Comparison of ENCODE assay signal across 13 cellular contexts in the genomic region with DNA sequence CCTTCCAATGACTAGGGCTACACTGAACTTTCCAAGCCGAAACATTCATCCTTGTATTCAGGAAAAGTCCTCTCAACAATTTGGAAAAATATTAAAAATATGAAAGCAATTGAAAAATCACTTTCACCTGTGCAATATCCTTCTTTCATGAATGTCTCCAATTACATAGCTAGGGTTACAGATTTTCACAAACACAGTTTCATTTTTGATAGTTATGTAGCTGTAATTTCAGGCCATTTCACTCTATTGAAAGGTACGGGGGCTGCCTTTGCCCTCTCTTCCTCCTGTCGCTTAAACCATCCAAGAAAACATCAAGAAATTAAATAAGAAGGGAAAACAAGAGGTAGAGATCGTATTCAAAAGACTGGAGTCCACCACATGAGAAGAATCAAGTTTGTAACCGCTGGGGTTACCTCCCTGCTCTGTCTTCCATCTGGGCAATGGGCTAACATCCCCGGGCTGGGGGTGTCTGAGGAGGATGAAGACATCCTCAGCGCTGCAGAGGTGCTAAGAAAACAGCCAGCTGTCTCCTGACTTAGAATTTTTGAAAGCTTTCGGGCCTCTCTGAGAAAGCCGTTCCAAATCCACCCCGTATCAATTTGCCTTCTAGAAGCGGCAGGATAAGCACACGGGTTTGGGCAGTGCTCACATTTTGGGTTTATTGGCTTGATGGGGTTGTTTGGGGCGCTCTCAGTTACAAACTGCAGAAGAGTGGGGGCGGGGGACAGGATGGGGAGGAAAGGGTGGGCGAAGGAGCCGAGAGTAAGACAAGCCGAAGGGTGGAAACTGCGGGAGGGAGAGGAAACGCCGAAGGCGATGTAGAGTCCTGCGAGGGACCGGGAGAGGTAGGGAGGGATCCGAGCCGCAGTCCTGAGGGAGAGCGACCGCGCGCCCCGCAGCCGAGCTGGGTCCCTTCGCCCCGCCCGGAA. TPM values are rescaled to one million over a fixed set of nuclear protein-coding genes. Genes with fewer than 3 reads are reported as not detected.
DNase-seq lines count a peak whose midpoint lies in the region; TF ChIP-seq lines count a peak whose summit lies in the region.
"Had no signal": no experiment of that assay in that cellular context is flagged by ENCODE, and none has a peak within 500 bp of the region (broad histone marks: within the 10 kb centered on the region; RNA-seq: fewer than 3 reads in every experiment).

No MANE protein-coding gene starts in this region.

- no peak for TF ChIP-seq RAD21 in neural cell (conservative IDR thresholded peaks at IDR 0.05)

- H3K27me3 Mint-ChIP-seq in IgD-negative memory B cell (peaks cover 66% of the 10 kb centered on the region), endothelial cell (ENCODE audit: unreplicated experiment) (peaks cover 14% of the 10 kb centered on the region)

- H3K36me3 Mint-ChIP-seq in IgD-negative memory B cell (no peaks in the 10 kb centered on the region), endothelial cell (ENCODE audit: low read depth, unreplicated experiment) (no peaks in the 10 kb centered on the region)

- no peak for TF ChIP-seq EP300 in neural cell (conservative IDR thresholded peaks at IDR 0.05; ENCODE audit: poor library complexity, severe bottlenecking)

- H3K9me3 ChIP-seq in neural cell (ENCODE audit: low read length): no peaks in the 10 kb centered on the region

- no peaks in the 10 kb centered on the region for H3F3A ChIP-seq in neural cell (ENCODE audit: insufficient read depth, low read length, poor library complexity, severe bottlenecking)

- no peaks in the 10 kb centered on the region for H3K36me3 ChIP-seq in neural cell (ENCODE audit: insufficient read depth, low read length)

- no peak for TF ChIP-seq CTCF in endothelial cell (IDR thresholded peaks at IDR 0.05; ENCODE audit: unreplicated experiment)
- no peak for TF ChIP-seq CTCF in neural cell (IDR thresholded peaks at IDR 0.05; ENCODE audit: poor library complexity, severe bottlenecking)

- H3K27me3 ChIP-seq in neural cell (ENCODE audit: insufficient read depth, low read depth, low read length): peaks cover 96% of the 10 kb centered on the region

- H3K4me3 Mint-ChIP-seq in IgD-negative memory B cell (peak overlapping the region; percentile 56 to 85 (median 62)), endothelial cell (ENCODE audit: unreplicated experiment) (peak overlapping the region; percentile 94)

- DNase-seq in DMS 273 (lab: John Stamatoyannopoulos, UW; ENCODE audit: unreplicated experiment): peak; percentile 65
- no peak for DNase-seq in DMS 273 treated with DMSO at 0.1 percent for 48 hours (lab: John Stamatoyannopoulos, UW)
- DNase-seq in endothelial cell (ENCODE audit: low spot score): no peak
- DNase-seq in stimulated activated CD8-positive, alpha-beta memory T cell treated with anti-CD3 and anti-CD28 coated beads, Interleukin-4, amount 100 ng/mL, for 48 hours: no peak
- no peak for DNase-seq in central memory CD4-positive, alpha-beta T cell
- no peak for DNase-seq in COLO668 (lab: John Stamatoyannopoulos, UW; ENCODE audit: unreplicated experiment)

- H3K79me2 ChIP-seq in neural cell (replicated peaks; ENCODE audit: insufficient read depth, low read length): no peaks in the 10 kb centered on the region

- H2AFZ ChIP-seq in neural cell (ENCODE audit: low read depth, low read length): no peak overlapping the region

- no peaks in the 10 kb centered on the region for H3K9me2 ChIP-seq in neural cell (ENCODE audit: insufficient read depth, low read length)

- H3K9me3 Mint-ChIP-seq in IgD-negative memory B cell: peaks cover 0 to 6% (median 0%) of the 10 kb centered on the region in 3 donors
- no peaks in the 10 kb centered on the region for H3K9me3 Mint-ChIP-seq in endothelial cell (ENCODE audit: unreplicated experiment)

- peak overlapping the region; percentile 73 to 86 (median 80) for H3K27ac Mint-ChIP-seq in IgD-negative memory B cell
- peak overlapping the region; percentile 82 for H3K27ac Mint-ChIP-seq in endothelial cell (ENCODE audit: unreplicated experiment)

- H3K4me2 ChIP-seq in neural cell (ENCODE audit: low read length): no peak overlapping the region

- H3K4me1 Mint-ChIP-seq in IgD-negative memory B cell (peaks cover 4 to 18% (median 5%) of the 10 kb centered on the region in 3 donors), endothelial cell (ENCODE audit: unreplicated experiment) (peaks cover 58% of the 10 kb centered on the region)

- peak overlapping the region; percentile 64 for H3K4me3 ChIP-seq in neural cell (ENCODE audit: low read length)

- no peaks in the 10 kb centered on the region for H4K20me1 ChIP-seq in neural cell (ENCODE audit: insufficient read depth)

- no peak overlapping the region for H3K9ac ChIP-seq in neural cell (ENCODE audit: low read length)

- no peak overlapping the region for H3K27ac ChIP-seq in neural cell (ENCODE audit: low read length)
- H3K27ac ChIP-seq: 22Rv1, epithelial cell of prostate had no signal

TF ChIP-seq in neural cell, 6 proteins besides CTCF, POLR2A, EP300 and RAD21:
- no peak for TF ChIP-seq EZH2 (IDR thresholded peaks at IDR 0.05; ENCODE audit: borderline replicate concordance, insufficient read depth, low read length, poor library complexity, severe bottlenecking)
- TF ChIP-seq, protein P1, sequence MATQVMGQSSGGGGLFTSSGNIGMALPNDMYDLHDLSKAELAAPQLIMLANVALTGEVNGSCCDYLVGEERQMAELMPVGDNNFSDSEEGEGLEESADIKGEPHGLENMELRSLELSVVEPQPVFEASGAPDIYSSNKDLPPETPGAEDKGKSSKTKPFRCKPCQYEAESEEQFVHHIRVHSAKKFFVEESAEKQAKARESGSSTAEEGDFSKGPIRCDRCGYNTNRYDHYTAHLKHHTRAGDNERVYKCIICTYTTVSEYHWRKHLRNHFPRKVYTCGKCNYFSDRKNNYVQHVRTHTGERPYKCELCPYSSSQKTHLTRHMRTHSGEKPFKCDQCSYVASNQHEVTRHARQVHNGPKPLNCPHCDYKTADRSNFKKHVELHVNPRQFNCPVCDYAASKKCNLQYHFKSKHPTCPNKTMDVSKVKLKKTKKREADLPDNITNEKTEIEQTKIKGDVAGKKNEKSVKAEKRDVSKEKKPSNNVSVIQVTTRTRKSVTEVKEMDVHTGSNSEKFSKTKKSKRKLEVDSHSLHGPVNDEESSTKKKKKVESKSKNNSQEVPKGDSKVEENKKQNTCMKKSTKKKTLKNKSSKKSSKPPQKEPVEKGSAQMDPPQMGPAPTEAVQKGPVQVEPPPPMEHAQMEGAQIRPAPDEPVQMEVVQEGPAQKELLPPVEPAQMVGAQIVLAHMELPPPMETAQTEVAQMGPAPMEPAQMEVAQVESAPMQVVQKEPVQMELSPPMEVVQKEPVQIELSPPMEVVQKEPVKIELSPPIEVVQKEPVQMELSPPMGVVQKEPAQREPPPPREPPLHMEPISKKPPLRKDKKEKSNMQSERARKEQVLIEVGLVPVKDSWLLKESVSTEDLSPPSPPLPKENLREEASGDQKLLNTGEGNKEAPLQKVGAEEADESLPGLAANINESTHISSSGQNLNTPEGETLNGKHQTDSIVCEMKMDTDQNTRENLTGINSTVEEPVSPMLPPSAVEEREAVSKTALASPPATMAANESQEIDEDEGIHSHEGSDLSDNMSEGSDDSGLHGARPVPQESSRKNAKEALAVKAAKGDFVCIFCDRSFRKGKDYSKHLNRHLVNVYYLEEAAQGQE (IDR thresholded peaks at IDR 0.05; ENCODE audit: borderline replicate concordance): no peak
- no peak for TF ChIP-seq MXI1 (conservative IDR thresholded peaks at IDR 0.05; ENCODE audit: poor library complexity, severe bottlenecking)
- no peak for TF ChIP-seq POLR2AphosphoS5 (IDR thresholded peaks at IDR 0.05)
- TF ChIP-seq SMC3 (conservative IDR thresholded peaks at IDR 0.05; ENCODE audit: poor library complexity): no peak
- no peak for TF ChIP-seq TAF1 (IDR thresholded peaks at IDR 0.05; ENCODE audit: low read depth)
TF ChIP-seq in neural cell: peak in this region for 0.

RNA-seq across cellular contexts. Expression of a gene that starts 24.3 kb away (rescaled TPM):
- not detected for polyA plus RNA-seq in IgD-negative memory B cell
- 26.3 TPM for total RNA-seq in endothelial cell (ENCODE audit: unreplicated experiment)
- polyA plus RNA-seq in neural cell: 0.63 and 0.70 TPM in 2 replicates
- 0.49 and 0.58 TPM in 2 replicates for polyA minus RNA-seq in neural cell
- total RNA-seq: G401, H4, kidney had no signal

RNA-seq across cellular contexts. Expression of a gene that starts 34.9 kb away (rescaled TPM):
- polyA plus RNA-seq in IgD-negative memory B cell (not detected), neural cell (not detected in 2 replicates)
- 0.31 TPM for total RNA-seq in endothelial cell (ENCODE audit: unreplicated experiment)
- not detected in 2 replicates for polyA minus RNA-seq in neural cell
- total RNA-seq: G401, H4, kidney had no signal
